In the genomic region with DNA sequence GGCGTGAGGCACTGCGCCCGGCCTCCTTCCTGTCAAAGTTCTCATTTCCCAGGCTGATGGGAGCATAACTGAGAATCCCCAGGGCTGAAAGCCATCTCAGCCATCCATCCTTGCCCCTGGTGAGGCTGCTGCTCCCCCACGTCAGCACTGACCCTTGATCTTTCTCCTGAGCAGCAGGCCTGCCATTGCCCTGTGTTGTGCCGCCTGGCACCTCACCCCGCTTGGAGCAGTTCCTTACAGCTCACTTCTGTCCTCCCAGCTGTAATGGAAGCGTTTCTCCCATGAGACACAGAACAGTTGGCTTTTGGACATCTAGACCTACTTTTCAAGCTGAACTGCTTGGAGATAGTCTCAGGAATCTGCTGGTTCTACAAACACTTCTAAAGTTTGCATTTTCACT, we compare ENCODE assay signal across 1 cellular context.
TF ChIP-seq lines count a peak whose summit lies in the region.

No MANE protein-coding gene starts in this region.

TF ChIP-seq in WTC11, 78 proteins besides CTCF, POLR2A, EP300 and RAD21 (continued from another document):
- TF ChIP-seq, protein P1, sequence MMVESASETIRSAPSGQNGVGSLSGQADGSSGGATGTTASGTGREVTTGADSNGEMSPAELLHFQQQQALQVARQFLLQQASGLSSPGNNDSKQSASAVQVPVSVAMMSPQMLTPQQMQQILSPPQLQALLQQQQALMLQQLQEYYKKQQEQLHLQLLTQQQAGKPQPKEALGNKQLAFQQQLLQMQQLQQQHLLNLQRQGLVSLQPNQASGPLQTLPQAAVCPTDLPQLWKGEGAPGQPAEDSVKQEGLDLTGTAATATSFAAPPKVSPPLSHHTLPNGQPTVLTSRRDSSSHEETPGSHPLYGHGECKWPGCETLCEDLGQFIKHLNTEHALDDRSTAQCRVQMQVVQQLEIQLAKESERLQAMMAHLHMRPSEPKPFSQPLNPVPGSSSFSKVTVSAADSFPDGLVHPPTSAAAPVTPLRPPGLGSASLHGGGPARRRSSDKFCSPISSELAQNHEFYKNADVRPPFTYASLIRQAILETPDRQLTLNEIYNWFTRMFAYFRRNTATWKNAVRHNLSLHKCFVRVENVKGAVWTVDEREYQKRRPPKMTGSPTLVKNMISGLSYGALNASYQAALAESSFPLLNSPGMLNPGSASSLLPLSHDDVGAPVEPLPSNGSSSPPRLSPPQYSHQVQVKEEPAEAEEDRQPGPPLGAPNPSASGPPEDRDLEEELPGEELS (CRISPR knock-in tag; IDR thresholded peaks at IDR 0.05): no peak
- TF ChIP-seq CBFB (CRISPR knock-in tag; IDR thresholded peaks at IDR 0.05; ENCODE audit: low read depth) (no peak), ZNF232 (CRISPR knock-in tag; IDR thresholded peaks at IDR 0.05) (no peak), TEAD4 (CRISPR knock-in tag; IDR thresholded peaks at IDR 0.05) (no peak)
- TF ChIP-seq, protein P2, sequence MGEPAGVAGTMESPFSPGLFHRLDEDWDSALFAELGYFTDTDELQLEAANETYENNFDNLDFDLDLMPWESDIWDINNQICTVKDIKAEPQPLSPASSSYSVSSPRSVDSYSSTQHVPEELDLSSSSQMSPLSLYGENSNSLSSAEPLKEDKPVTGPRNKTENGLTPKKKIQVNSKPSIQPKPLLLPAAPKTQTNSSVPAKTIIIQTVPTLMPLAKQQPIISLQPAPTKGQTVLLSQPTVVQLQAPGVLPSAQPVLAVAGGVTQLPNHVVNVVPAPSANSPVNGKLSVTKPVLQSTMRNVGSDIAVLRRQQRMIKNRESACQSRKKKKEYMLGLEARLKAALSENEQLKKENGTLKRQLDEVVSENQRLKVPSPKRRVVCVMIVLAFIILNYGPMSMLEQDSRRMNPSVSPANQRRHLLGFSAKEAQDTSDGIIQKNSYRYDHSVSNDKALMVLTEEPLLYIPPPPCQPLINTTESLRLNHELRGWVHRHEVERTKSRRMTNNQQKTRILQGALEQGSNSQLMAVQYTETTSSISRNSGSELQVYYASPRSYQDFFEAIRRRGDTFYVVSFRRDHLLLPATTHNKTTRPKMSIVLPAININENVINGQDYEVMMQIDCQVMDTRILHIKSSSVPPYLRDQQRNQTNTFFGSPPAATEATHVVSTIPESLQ (CRISPR knock-in tag; IDR thresholded peaks at IDR 0.05): no peak
- TF ChIP-seq, protein P3, sequence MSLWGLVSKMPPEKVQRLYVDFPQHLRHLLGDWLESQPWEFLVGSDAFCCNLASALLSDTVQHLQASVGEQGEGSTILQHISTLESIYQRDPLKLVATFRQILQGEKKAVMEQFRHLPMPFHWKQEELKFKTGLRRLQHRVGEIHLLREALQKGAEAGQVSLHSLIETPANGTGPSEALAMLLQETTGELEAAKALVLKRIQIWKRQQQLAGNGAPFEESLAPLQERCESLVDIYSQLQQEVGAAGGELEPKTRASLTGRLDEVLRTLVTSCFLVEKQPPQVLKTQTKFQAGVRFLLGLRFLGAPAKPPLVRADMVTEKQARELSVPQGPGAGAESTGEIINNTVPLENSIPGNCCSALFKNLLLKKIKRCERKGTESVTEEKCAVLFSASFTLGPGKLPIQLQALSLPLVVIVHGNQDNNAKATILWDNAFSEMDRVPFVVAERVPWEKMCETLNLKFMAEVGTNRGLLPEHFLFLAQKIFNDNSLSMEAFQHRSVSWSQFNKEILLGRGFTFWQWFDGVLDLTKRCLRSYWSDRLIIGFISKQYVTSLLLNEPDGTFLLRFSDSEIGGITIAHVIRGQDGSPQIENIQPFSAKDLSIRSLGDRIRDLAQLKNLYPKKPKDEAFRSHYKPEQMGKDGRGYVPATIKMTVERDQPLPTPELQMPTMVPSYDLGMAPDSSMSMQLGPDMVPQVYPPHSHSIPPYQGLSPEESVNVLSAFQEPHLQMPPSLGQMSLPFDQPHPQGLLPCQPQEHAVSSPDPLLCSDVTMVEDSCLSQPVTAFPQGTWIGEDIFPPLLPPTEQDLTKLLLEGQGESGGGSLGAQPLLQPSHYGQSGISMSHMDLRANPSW (CRISPR knock-in tag; conservative IDR thresholded peaks at IDR 0.05; ENCODE audit: low read depth): no peak
TF ChIP-seq in WTC11: peak in this region for 0.
